In genomic region chr4:38668203-38668602, GRCh38 we compare ENCODE assay signal across 1 cellular context.
TF ChIP-seq lines count a peak whose summit lies in the region.

No MANE protein-coding gene starts in this region.

TF ChIP-seq in GM12878, 131 proteins besides CTCF, POLR2A, EP300 and RAD21:
- no peak for TF ChIP-seq ZZZ3 (IDR thresholded peaks at IDR 0.05; ENCODE audit: control insufficient read depth, insufficient read length, low read depth)
- TF ChIP-seq POLR2AphosphoS5 (IDR thresholded peaks at IDR 0.05; ENCODE audit: low read length): no peak
- no peak for TF ChIP-seq CUX1 (IDR thresholded peaks at IDR 0.05; ENCODE audit: insufficient replicate concordance, low read depth, low read length)
- TF ChIP-seq HDAC6 (IDR thresholded peaks at IDR 0.05; ENCODE audit: unreplicated experiment): no peak
- no peak for TF ChIP-seq USF1 (IDR thresholded peaks at IDR 0.05; ENCODE audit: borderline replicate concordance, extremely low read length, insufficient read depth, low read depth, low read length)
- no peak for TF ChIP-seq EED (IDR thresholded peaks at IDR 0.05; ENCODE audit: low read depth)
- no peak for TF ChIP-seq MAX (IDR thresholded peaks at IDR 0.05; ENCODE audit: low read depth, low read length)
- TF ChIP-seq SMARCA5 (IDR thresholded peaks at IDR 0.05): no peak
- no peak for TF ChIP-seq BMI1 (IDR thresholded peaks at IDR 0.05; ENCODE audit: borderline replicate concordance)
